ENCODE assay signal across 21 cellular contexts in the genomic region with DNA sequence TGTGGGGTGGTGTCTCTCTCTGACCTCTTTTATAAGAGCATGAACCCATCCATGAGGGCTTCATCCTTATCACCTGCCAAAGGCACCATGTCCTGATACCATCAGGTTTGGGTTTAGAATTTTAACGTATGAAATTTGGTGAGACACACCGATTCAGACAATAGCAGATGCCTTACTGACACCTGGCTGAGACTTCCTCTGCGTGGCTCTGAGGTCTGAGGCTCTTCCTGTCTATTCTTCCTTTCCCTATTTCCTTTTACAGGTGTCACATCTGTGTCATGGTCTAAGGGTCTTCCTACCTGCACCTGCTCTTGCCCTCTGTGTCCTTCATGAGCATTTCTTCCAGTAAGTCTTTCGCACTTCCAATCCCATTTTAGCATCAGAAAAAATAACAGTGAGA.
DNase-seq lines count a peak whose midpoint lies in the region; ATAC-seq, FAIRE-seq and TF ChIP-seq lines count a peak whose summit lies in the region.
"Had no signal": no experiment of that assay in that cellular context is flagged by ENCODE, and none has a peak within 500 bp of the region (broad histone marks: within the 10 kb centered on the region; RNA-seq: fewer than 3 reads in every experiment).

No MANE protein-coding gene starts in this region.

- H3K4me2 ChIP-seq in DOHH2 (ENCODE audit: low read length) (peak overlapping the region; percentile 59), Loucy (ENCODE audit: low read depth, low read length, poor library complexity, severe bottlenecking) (peak overlapping the region; percentile 37)

- peak overlapping the region in 7 of 8 donors; percentile 9 to 78 (median 46) for H3K4me3 Mint-ChIP-seq in naive B cell
- no peak overlapping the region for H3K4me3 Mint-ChIP-seq in activated naive CD4-positive, alpha-beta T cell treated with anti-CD3 and anti-CD28 coated beads for 36 hours
- H3K4me3 Mint-ChIP-seq: CD8-positive, alpha-beta T cell; HFFc6 had no signal

- TF ChIP-seq CTCF in DOHH2 (IDR thresholded peaks at IDR 0.05; ENCODE audit: low read depth, low read length, poor library complexity, severe bottlenecking) (no peak), Loucy (conservative IDR thresholded peaks at IDR 0.05; ENCODE audit: low read length) (no peak), bronchial epithelial cell (IDR thresholded peaks at IDR 0.05; ENCODE audit: insufficient read depth, low read length, severe bottlenecking) (no peak)

- H3K4me1 ChIP-seq in DOHH2 (ENCODE audit: control insufficient read depth, low read length), result peaks cover 26% of the 10 kb centered on the region
- peaks cover 22% of the 10 kb centered on the region for H3K4me1 ChIP-seq in Loucy (ENCODE audit: insufficient read depth, low read length, poor library complexity, severe bottlenecking)

- no peaks in the 10 kb centered on the region for H3K36me3 ChIP-seq in DOHH2 (ENCODE audit: control insufficient read depth, low read length)
- no peaks in the 10 kb centered on the region for H3K36me3 ChIP-seq in Loucy (ENCODE audit: insufficient read depth, low read length)
- no peaks in the 10 kb centered on the region for H3K36me3 ChIP-seq in bronchial epithelial cell (ENCODE audit: control insufficient read depth, insufficient read depth, low read length)
- H3K36me3 ChIP-seq: BLaER1 treated with 17β-estradiol and CSF1 and Interleukin-3, amounts not matched to agents 10 nM and 100 nM had no signal

- ATAC-seq in naive B cell (ENCODE audit: low read depth in 2 of 2) (peak; percentile 67 to 72), GM18520 (IDR thresholded peaks at IDR 0.05; ENCODE audit: unreplicated experiment) (no peak), Right ventricle myocardium superior (ENCODE audit: poor library complexity) (no peak)
- ATAC-seq: CD8-positive, alpha-beta T cell; GM12878; HCT116 had no signal

- H3K27ac Mint-ChIP-seq in naive B cell, result peak overlapping the region in 5 of 6 donors; percentile 29 to 71 (median 61)
- no peak overlapping the region for H3K27ac Mint-ChIP-seq in activated naive CD4-positive, alpha-beta T cell treated with anti-CD3 and anti-CD28 coated beads for 36 hours
- H3K27ac Mint-ChIP-seq: CD8-positive, alpha-beta T cell; HFFc6 had no signal

- H4K20me1 ChIP-seq in DOHH2 (ENCODE audit: control insufficient read depth, insufficient read depth, low read depth, low read length) (no peaks in the 10 kb centered on the region), Loucy (ENCODE audit: insufficient read depth, low read length, poor library complexity, severe bottlenecking) (no peaks in the 10 kb centered on the region)
- H4K20me1 ChIP-seq: BLaER1 treated with 17β-estradiol and CSF1 and Interleukin-3, amounts not matched to agents 10 nM and 100 nM had no signal

- no peak overlapping the region for H3K9ac ChIP-seq in Loucy (ENCODE audit: low read depth, low read length, poor library complexity, severe bottlenecking)
- H3K9ac ChIP-seq: BLaER1 treated with 17β-estradiol and CSF1 and Interleukin-3, amounts not matched to agents 10 nM and 100 nM had no signal

- H3K4me3 ChIP-seq in DOHH2 (ENCODE audit: low read length) (peak overlapping the region; percentile 17), Loucy (ENCODE audit: low read length, poor library complexity, severe bottlenecking) (peak overlapping the region; percentile 10), bronchial epithelial cell (ENCODE audit: low read depth, low read length) (no peak overlapping the region)
- H3K4me3 ChIP-seq: BLaER1 treated with 17β-estradiol and CSF1 and Interleukin-3, amounts not matched to agents 10 nM and 100 nM; GM12878 had no signal

- H3K9me3 Mint-ChIP-seq in naive B cell, result peaks cover 0 to 10% (median 5%) of the 10 kb centered on the region in 7 donors
- H3K9me3 Mint-ChIP-seq in activated naive CD4-positive, alpha-beta T cell treated with anti-CD3 and anti-CD28 coated beads for 36 hours, result no peaks in the 10 kb centered on the region

- H3F3A ChIP-seq in DOHH2 (ENCODE audit: control insufficient read depth, insufficient read depth), result no peaks in the 10 kb centered on the region
- no peaks in the 10 kb centered on the region for H3F3A ChIP-seq in Loucy (ENCODE audit: low read depth)

- FAIRE-seq in bronchial epithelial cell (lab: Jason Lieb, UNC), result peak; percentile 32
- FAIRE-seq: GM12878, HTR-8/SVneo had no signal

- H3K9me2 ChIP-seq in DOHH2 (replicated peaks; ENCODE audit: control insufficient read depth, low read length) (no peaks in the 10 kb centered on the region), Loucy (replicated peaks; ENCODE audit: low read depth, low read length) (no peaks in the 10 kb centered on the region)

- H2AFZ ChIP-seq in Loucy (ENCODE audit: low read length), result no peak overlapping the region

- no peaks in the 10 kb centered on the region for H3K27me3 Mint-ChIP-seq in naive B cell
- no peaks in the 10 kb centered on the region for H3K27me3 Mint-ChIP-seq in activated naive CD4-positive, alpha-beta T cell treated with anti-CD3 and anti-CD28 coated beads for 36 hours (ENCODE audit: low read depth)

- H3K27me3 ChIP-seq in DOHH2 (ENCODE audit: control insufficient read depth, low read length), result no peaks in the 10 kb centered on the region
- no peaks in the 10 kb centered on the region for H3K27me3 ChIP-seq in Loucy (ENCODE audit: insufficient read depth, low read length, poor library complexity, severe bottlenecking)
- H3K27me3 ChIP-seq in bronchial epithelial cell (ENCODE audit: control insufficient read depth, insufficient read depth, low read length), result no peaks in the 10 kb centered on the region
- H3K27me3 ChIP-seq: BLaER1 treated with 17β-estradiol and CSF1 and Interleukin-3, amounts not matched to agents 10 nM and 100 nM had no signal

- no peak for DNase-seq in bronchial epithelial cell (ENCODE audit: low read depth)
- no peak for DNase-seq in naive B cell
- DNase-seq in activated naive CD4-positive, alpha-beta T cell treated with anti-CD3 and anti-CD28 coated beads for 36 hours, result no peak
- DNase-seq in NCI-H2107 treated with DMSO at 0.1 percent for 48 hours (lab: John Stamatoyannopoulos, UW; ENCODE audit: unreplicated experiment), result no peak
- DNase-seq in Right ventricle myocardium superior, result no peak
- DNase-seq: 8988T; Calu3; CD8-positive, alpha-beta T cell; DMS79 treated with DMSO at 0.1 percent for 48 hours; EL; GOT3; HFFc6; IMR-90; KBM-7 had no signal

- no peaks in the 10 kb centered on the region for H3K79me2 ChIP-seq in DOHH2 (ENCODE audit: control insufficient read depth, low read length)
- H3K79me2 ChIP-seq in Loucy (ENCODE audit: insufficient read depth, low read length), result no peaks in the 10 kb centered on the region

- peaks cover 16 to 19% (median 18%) of the 10 kb centered on the region in 3 donors for H3K4me1 Mint-ChIP-seq in naive B cell
- H3K4me1 Mint-ChIP-seq in activated naive CD4-positive, alpha-beta T cell treated with anti-CD3 and anti-CD28 coated beads for 36 hours (ENCODE audit: low read depth), result peaks cover 2% of the 10 kb centered on the region

- intact Hi-C loops in activated naive CD4-positive, alpha-beta T cell treated with anti-CD3 and anti-CD28 coated beads for 36 hours (cut with micrococcal nuclease), result no loop called here
- intact Hi-C loops in Right ventricle myocardium superior (cut with DNase I), result no loop called here

- peaks cover 0 to 17% of the 10 kb centered on the region in 2 donors for H3K36me3 Mint-ChIP-seq in naive B cell
- H3K36me3 Mint-ChIP-seq in activated naive CD4-positive, alpha-beta T cell treated with anti-CD3 and anti-CD28 coated beads for 36 hours (ENCODE audit: low read depth), result no peaks in the 10 kb centered on the region
- H3K36me3 Mint-ChIP-seq: CD8-positive, alpha-beta T cell had no signal

- CTCF ChIA-PET in activated naive CD4-positive, alpha-beta T cell treated with anti-CD3 and anti-CD28 coated beads for 36 hours (lab: Charles Lee), result no interaction called here

- peak overlapping the region; percentile 23 for H3K27ac ChIP-seq in DOHH2 (ENCODE audit: low read depth, low read length)
- H3K27ac ChIP-seq: BLaER1 treated with 17β-estradiol and CSF1 and Interleukin-3, amounts not matched to agents 10 nM and 100 nM had no signal

- H3K9me3 ChIP-seq in DOHH2 (ENCODE audit: control insufficient read depth, insufficient read depth, low read length) (no peaks in the 10 kb centered on the region), Loucy (ENCODE audit: insufficient read depth, low read depth, low read length) (no peaks in the 10 kb centered on the region)
- H3K9me3 ChIP-seq: BLaER1 treated with 17β-estradiol and CSF1 and Interleukin-3, amounts not matched to agents 10 nM and 100 nM had no signal

Comparison
In these comparisons a context has a peak if more than half of its experiments do, and no peak if none do; other contexts are left out.
1. ATAC-seq: peak in naive B cell (2 of 2); none in GM18520 (single experiment) and Right ventricle myocardium superior (single experiment).